ENCODE assay signal across 29 cellular contexts in the genomic region with DNA sequence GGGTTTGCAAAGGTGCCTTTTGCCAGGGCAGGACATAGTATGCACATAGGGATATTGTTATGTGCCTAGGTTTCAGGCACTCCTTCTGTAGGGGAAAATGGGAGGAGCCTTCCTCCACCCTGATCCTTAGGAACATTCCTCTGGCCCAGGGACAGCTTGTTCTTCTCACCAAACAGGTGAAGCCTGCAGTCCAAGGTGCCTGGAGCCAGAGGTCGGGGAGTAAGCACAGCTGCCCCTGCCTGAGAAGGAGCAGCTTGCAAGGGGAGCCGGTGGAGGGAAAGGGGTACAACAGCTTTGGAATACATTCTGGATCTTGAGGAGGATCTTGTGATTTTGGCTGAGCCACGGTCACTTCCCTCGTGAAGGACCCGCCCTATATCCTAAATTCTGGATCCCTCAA.
DNase-seq lines count a peak whose midpoint lies in the region; ATAC-seq, FAIRE-seq and TF ChIP-seq lines count a peak whose summit lies in the region.
"Had no signal": no experiment of that assay in that cellular context is flagged by ENCODE, and none has a peak within 500 bp of the region (broad histone marks: within the 10 kb centered on the region; RNA-seq: fewer than 3 reads in every experiment).

No MANE protein-coding gene starts in this region.

- H2BK5ac ChIP-seq in H1 (ENCODE audit: low read depth, low read length) = peak overlapping the region; percentile 73; the same call in 1 of the 2 replicates

- CTCF ChIA-PET in MCF 10A (lab: Yijun Ruan, JAX) (interaction anchor here (0.6 to 28.3 kb wide), 6 partner anchors 12 to 135 kb away, joined by 3 to 628 read pairs (median 52); partner anchors contain the start of gene KIRREL1), mammary epithelial cell (lab: Charles Lee; ENCODE audit: low non-redundant PET) (no interaction called here), H1 (lab: Charles Lee; ENCODE audit: partially characterized antibody) (interaction anchor here (0.6 to 38.2 kb wide), 8 partner anchors 11 to 116 kb away, joined by 3 to 2918 read pairs (median 6); partner anchors contain the start of gene KIRREL1)

- dilution Hi-C loops in mammary epithelial cell (cut with HindIII; ENCODE audit: low sequenced_read_pairs) = no loop called here

- H3K18ac ChIP-seq in H1 (ENCODE audit: extremely low read depth, low read length) = peak overlapping the region; percentile 55; the same call in 1 of the 2 replicates

- intact Hi-C loops in MCF 10A (cut with micrococcal nuclease) = no loop called here
- intact Hi-C loops in mammary epithelial cell (cut with micrococcal nuclease) = no loop called here
- intact Hi-C loops in mucosa of descending colon (cut with DNase I, micrococcal nuclease) = no loop called here
- intact Hi-C loops in spleen (cut with DNase I; ENCODE audit: low total_unique reads) = no loop called here

- H3K4me1 ChIP-seq in mammary epithelial cell (ENCODE audit: insufficient read depth, low read length) = peaks cover 14% of the 10 kb centered on the region
- H3K4me1 ChIP-seq in H1 (replicated peaks in 1 of 4; ENCODE audit: control insufficient read depth in 3 of 4, insufficient read depth in 4 of 4, low read length in 3 of 4) = peaks cover 17 to 41% (median 33%) of the 10 kb centered on the region in 4 experiments
- H3K4me1 ChIP-seq in mucosa of descending colon (ENCODE audit: low read depth) = no peaks in the 10 kb centered on the region
- H3K4me1 ChIP-seq in spleen = peaks cover 0 to 9% (median 0%) of the 10 kb centered on the region in 6 donors
- H3K4me1 ChIP-seq in GM23248 (ENCODE audit: insufficient read depth) = peaks cover 16% of the 10 kb centered on the region; the same call in 1 of the 2 replicates
- H3K4me1 ChIP-seq: BE2C had no signal

- H3K4me1 Mint-ChIP-seq in MCF 10A (ENCODE audit: insufficient read depth, unreplicated experiment) = peaks cover 23% of the 10 kb centered on the region
- H3K4me1 Mint-ChIP-seq: CD14-positive monocyte had no signal

- no peak overlapping the region for H2AFZ ChIP-seq in mammary epithelial cell (ENCODE audit: low read depth, low read length)
- no peak overlapping the region for H2AFZ ChIP-seq in H1 (ENCODE audit: low read length)
- no peak overlapping the region for H2AFZ ChIP-seq in GM23248

- H4K8ac ChIP-seq in H1 (ENCODE audit: extremely low read depth, insufficient read depth, low read length) = no peak overlapping the region

- H3K4ac ChIP-seq in H1 (replicated peaks; ENCODE audit: insufficient read length, low read depth, low read length) = no peak overlapping the region

- H3K27ac ChIP-seq in mammary epithelial cell (ENCODE audit: insufficient read depth, low read depth, low read length) = no peak overlapping the region
- H3K27ac ChIP-seq in H1 (ENCODE audit: low read depth, low read length) = no peak overlapping the region
- no peak overlapping the region for H3K27ac ChIP-seq in spleen
- H3K27ac ChIP-seq in GM23248 = no peak overlapping the region
- H3K27ac ChIP-seq: 22Rv1 had no signal

- H2BK20ac ChIP-seq in H1 (ENCODE audit: low read length) = peak overlapping the region; percentile 17; the same call in 1 of the 2 replicates

- H3K14ac ChIP-seq in H1 (ENCODE audit: insufficient read length) = no peak overlapping the region

- H2BK12ac ChIP-seq in H1 (ENCODE audit: low read depth, low read length) = peak overlapping the region; percentile 64; the same call in 1 of the 2 replicates

- TF ChIP-seq CTCF in MCF 10A (IDR thresholded peaks at IDR 0.05; ENCODE audit: unreplicated experiment) = no peak
- TF ChIP-seq CTCF in mammary epithelial cell (conservative IDR thresholded peaks at IDR 0.05 in 1 of 2, IDR thresholded peaks at IDR 0.05 in 1 of 2; ENCODE audit: extremely low read depth in 1 of 2, insufficient read depth in 1 of 2, low read depth in 1 of 2, low read length in 2 of 2) = no peak
- TF ChIP-seq CTCF in H1 (IDR thresholded peaks at IDR 0.05; ENCODE audit: control extremely low read depth in 1 of 3, insufficient read depth in 1 of 3, low read depth in 1 of 3, low read length in 3 of 3) = no peak
- no peak for TF ChIP-seq CTCF in mucosa of descending colon (IDR thresholded peaks at IDR 0.05)
- TF ChIP-seq CTCF in spleen (IDR thresholded peaks at IDR 0.05 in 8 of 11, conservative IDR thresholded peaks at IDR 0.05 in 3 of 11) = no peak

- peak overlapping the region; percentile 5; the same call in 1 of the 2 replicates for H2AK5ac ChIP-seq in H1 (ENCODE audit: low read depth, low read length)

- no peak overlapping the region for H3K9ac ChIP-seq in mammary epithelial cell (ENCODE audit: insufficient read depth, low read length)
- no peak overlapping the region for H3K9ac ChIP-seq in H1 (replicated peaks in 1 of 4; ENCODE audit: extremely low read depth in 1 of 4, low read depth in 3 of 4, low read length in 3 of 4)
- no peak overlapping the region for H3K9ac ChIP-seq in GM23248

- no peak overlapping the region for H3K4me3 Mint-ChIP-seq in MCF 10A (ENCODE audit: unreplicated experiment)
- H3K4me3 Mint-ChIP-seq: CD14-positive monocyte; CD8-positive, alpha-beta memory T cell had no signal

- H4K91ac ChIP-seq in H1 (replicated peaks; ENCODE audit: insufficient read length, low read length) = peak overlapping the region; percentile 18

- H3K9me2 ChIP-seq in GM23248 (ENCODE audit: insufficient read depth) = no peaks in the 10 kb centered on the region

- no peaks in the 10 kb centered on the region for H4K20me1 ChIP-seq in mammary epithelial cell (ENCODE audit: insufficient read depth, low read length)
- H4K20me1 ChIP-seq in H1 (replicated peaks in 1 of 2; ENCODE audit: control insufficient read depth in 1 of 2, insufficient read depth in 2 of 2, low read length in 2 of 2) = no peaks in the 10 kb centered on the region
- no peaks in the 10 kb centered on the region for H4K20me1 ChIP-seq in GM23248 (ENCODE audit: insufficient read depth)

- FAIRE-seq in H1 (lab: Jason Lieb, UNC) = no peak
- FAIRE-seq: GM12891, GM19239, HepG2 had no signal

- peaks cover 32% of the 10 kb centered on the region for H3K36me3 Mint-ChIP-seq in MCF 10A (ENCODE audit: insufficient read depth, unreplicated experiment)
- H3K36me3 Mint-ChIP-seq: CD14-positive monocyte; CD8-positive, alpha-beta memory T cell had no signal

- ATAC-seq in mucosa of descending colon = peak; percentile 5
- ATAC-seq in HG03354 (IDR thresholded peaks at IDR 0.05; ENCODE audit: poor library complexity, severe bottlenecking, unreplicated experiment) = no peak
- ATAC-seq in HG03039 (IDR thresholded peaks at IDR 0.05; ENCODE audit: unreplicated experiment) = no peak
- ATAC-seq: HepG2 had no signal

- in situ Hi-C loops in mammary epithelial cell (cut with MboI; ENCODE audit: low sequenced_read_pairs in 2 of 2) (no loop called here), GM23248 (cut with MboI) (no loop called here)

- H3K27ac Mint-ChIP-seq in MCF 10A (ENCODE audit: low read depth, unreplicated experiment) = peak overlapping the region; percentile 14
- H3K27ac Mint-ChIP-seq: CD14-positive monocyte; CD8-positive, alpha-beta memory T cell had no signal

- BruUV-seq in MCF 10A (replicated peaks; lab: Mats Ljungman, UMichigan) (no TSS peak), mammary epithelial cell (replicated peaks; lab: Mats Ljungman, UMichigan) (no TSS peak)

- WGBS in mammary epithelial cell (ENCODE audit: low coverage, missing lambda C conversion rate) = 77% methylated on average over 5 of the region's 5 CpGs
- WGBS in H1 (ENCODE audit: extremely low coverage in 1 of 2, insufficient coverage in 1 of 2, insufficient read length in 1 of 2, insufficient replicate concordance in 2 of 2, low coverage in 1 of 2, low lambda C conversion rate in 2 of 2, missing lambda C conversion rate in 1 of 2), 2 experiments = 88% methylated on average over 5 of the region's 5 CpGs; no CpG with 5 or more reads in 1 of the 2 experiments
- WGBS in spleen, 5 donors = 76 to 91% (median 88%) methylated on average over 5 of the region's 5 CpGs
- 63 to 64% methylated on average over 5 of the region's 5 CpGs for WGBS in GM23248 (ENCODE audit: low coverage in 1 of 2, low lambda C conversion rate in 2 of 2, missing lambda C conversion rate in 2 of 2), 2 experiments

- peaks cover 23% of the 10 kb centered on the region for H3K36me3 ChIP-seq in mammary epithelial cell (ENCODE audit: insufficient read depth, low read length)
- peaks cover 0 to 13% (median under 1%) of the 10 kb centered on the region in 4 experiments; a peak in 4 of 8 replicates for H3K36me3 ChIP-seq in H1 (ENCODE audit: control insufficient read depth in 2 of 4, insufficient read depth in 4 of 4, low read length in 3 of 4)
- H3K36me3 ChIP-seq in mucosa of descending colon (ENCODE audit: low read depth) = no peaks in the 10 kb centered on the region
- peaks cover 0 to 18% (median 0%) of the 10 kb centered on the region in 6 donors for H3K36me3 ChIP-seq in spleen
- peaks cover 12% of the 10 kb centered on the region; the same call in 1 of the 2 replicates for H3K36me3 ChIP-seq in GM23248 (ENCODE audit: low read depth)
- H3K36me3 ChIP-seq: BE2C had no signal

- no peak overlapping the region for H3K56ac ChIP-seq in H1 (replicated peaks; ENCODE audit: insufficient read length, low read depth, low read length)

- no peak for DNase-seq in MCF 10A (ENCODE audit: unreplicated experiment)
- no peak for DNase-seq in mammary epithelial cell
- DNase-seq in H1 (ENCODE audit: low read depth in 1 of 2, low spot score in 2 of 2) = no peak
- no peak for DNase-seq in mucosa of descending colon
- peak; percentile 51 for DNase-seq in spleen
- no peak for DNase-seq in GM23248
- DNase-seq: ACHN; BE2C; CD8-positive, alpha-beta memory T cell; DMS 273 treated with DMSO at 0.1 percent for 48 hours; DMS79; EL; GF-D8; GOT3; HCEC 1CT; Kasumi-1; NCI-H1105 treated with DMSO at 0.1 percent for 48 hours; NCI-H146; NCI-H2029 treated with DMSO at 0.1 percent for 48 hours; NCI-H446 treated with DMSO at 0.1 percent for 48 hours; NCI-H526; SHP77 treated with DMSO at 0.1 percent for 48 hours had no signal

- no peaks in the 10 kb centered on the region for H3K79me1 ChIP-seq in H1 (ENCODE audit: low read depth, low read length)

- POLR2A ChIA-PET in MCF 10A (lab: Yijun Ruan, JAX) = no interaction called here
- POLR2A ChIA-PET in H1 (lab: Charles Lee; ENCODE audit: partially characterized antibody) = interaction anchor here (0.6 to 1.8 kb wide), 5 partner anchors 8 to 103 kb away, joined by 3 to 5 read pairs (median 3); no protein-coding TSS in a partner anchor

- H3K27me3 Mint-ChIP-seq in MCF 10A (ENCODE audit: insufficient read depth, unreplicated experiment) = no peaks in the 10 kb centered on the region

- H3K9me3 ChIP-seq in mammary epithelial cell (replicated peaks; ENCODE audit: insufficient read depth, low read length) = no peaks in the 10 kb centered on the region
- H3K9me3 ChIP-seq in H1 (ENCODE audit: insufficient read depth in 2 of 2, low read depth in 1 of 2, low read length in 1 of 2) = no peaks in the 10 kb centered on the region
- H3K9me3 ChIP-seq in mucosa of descending colon = no peaks in the 10 kb centered on the region
- H3K9me3 ChIP-seq in spleen = no peaks in the 10 kb centered on the region
- no peaks in the 10 kb centered on the region for H3K9me3 ChIP-seq in GM23248 (ENCODE audit: low read depth)
- H3K9me3 ChIP-seq: BE2C had no signal

- H3K4me2 ChIP-seq in mammary epithelial cell (ENCODE audit: insufficient read depth, low read depth, low read length) = no peak overlapping the region
- no peak overlapping the region for H3K4me2 ChIP-seq in H1 (ENCODE audit: insufficient read depth in 1 of 2, low read depth in 2 of 2, low read length in 2 of 2)
- H3K4me2 ChIP-seq in GM23248 (ENCODE audit: unreplicated experiment) = no peak overlapping the region

- 0 out of 2 replicates have a peak overlapping the region, but pooled peaks have one; percentile 62 for H2BK15ac ChIP-seq in H1 (ENCODE audit: low read length)

- TF ChIP-seq RAD21 in H1 (IDR thresholded peaks at IDR 0.05 in 1 of 2, conservative IDR thresholded peaks at IDR 0.05 in 1 of 2; ENCODE audit: low read depth in 2 of 2, low read length in 2 of 2) = no peak

- H3K79me2 ChIP-seq in mammary epithelial cell (ENCODE audit: insufficient read depth, low read length) (no peaks in the 10 kb centered on the region), H1 (ENCODE audit: control insufficient read depth in 1 of 2, insufficient read depth in 2 of 2, low read length in 2 of 2) (no peaks in the 10 kb centered on the region), GM23248 (ENCODE audit: insufficient read depth) (no peaks in the 10 kb centered on the region)

- no peaks in the 10 kb centered on the region for H3K23me2 ChIP-seq in H1 (ENCODE audit: low read depth, low read length)

- H4K5ac ChIP-seq in H1 (ENCODE audit: insufficient read length, low read depth, low read length) = no peak overlapping the region

- H3K23ac ChIP-seq in H1 (ENCODE audit: insufficient read length) = no peak overlapping the region

- no peak for TF ChIP-seq POLR2A in H1 (IDR thresholded peaks at IDR 0.05; ENCODE audit: control extremely low read depth in 1 of 2, low read depth in 2 of 2, low read length in 2 of 2)
- TF ChIP-seq POLR2A in spleen (IDR thresholded peaks at IDR 0.05) = no peak

- no peak overlapping the region for H2BK120ac ChIP-seq in H1 (replicated peaks; ENCODE audit: low read depth, low read length)

- H3K4me3 ChIP-seq in mammary epithelial cell (replicated peaks in 1 of 3; ENCODE audit: insufficient read depth in 1 of 3, low read depth in 2 of 3, low read length in 3 of 3) (no peak overlapping the region), H1 (ENCODE audit: extremely low read depth in 1 of 4, insufficient read depth in 2 of 4, low read depth in 3 of 4, low read length in 4 of 4) (no peak overlapping the region), mucosa of descending colon (no peak overlapping the region), spleen (no peak overlapping the region), GM23248 (no peak overlapping the region)

- H3K27me3 ChIP-seq in mammary epithelial cell (ENCODE audit: insufficient read depth, low read length) (no peaks in the 10 kb centered on the region), H1 (replicated peaks in 1 of 4; ENCODE audit: control insufficient read depth in 3 of 4, extremely low read depth in 1 of 4, insufficient read depth in 3 of 4, low read length in 3 of 4) (no peaks in the 10 kb centered on the region), spleen (replicated peaks in 1 of 7) (peaks cover 0 to 8% (median 0%) of the 10 kb centered on the region in 7 donors), GM23248 (replicated peaks; ENCODE audit: insufficient read depth) (no peaks in the 10 kb centered on the region)
- H3K27me3 ChIP-seq: BE2C had no signal

- TF ChIP-seq EP300 in H1 (IDR thresholded peaks at IDR 0.05; ENCODE audit: borderline replicate concordance in 1 of 2, low read depth in 2 of 2, low read length in 2 of 2) = no peak

- peaks cover 17% of the 10 kb centered on the region; the same call in 1 of the 2 replicates for H3F3A ChIP-seq in GM23248 (ENCODE audit: insufficient read depth)

- H3K9me3 Mint-ChIP-seq in MCF 10A (ENCODE audit: unreplicated experiment) = no peaks in the 10 kb centered on the region
- H3K9me3 Mint-ChIP-seq: CD8-positive, alpha-beta memory T cell had no signal
